ENCODE assay signal across 8 cellular contexts in genomic region chr9:6015278-6016157, GRCh38. TPM values are rescaled to one million over a fixed set of nuclear protein-coding genes. Genes with fewer than 3 reads are reported as not detected.
DNase-seq lines count a peak whose midpoint lies in the region; ATAC-seq, FAIRE-seq and TF ChIP-seq lines count a peak whose summit lies in the region.

RANBP6 (minus strand) TSS chr9:6015624; CDS start chr9:6015607, 17 bp downstream.

- H3K4me3 ChIP-seq in heart right ventricle (peak within 1 kb of the TSS; percentile 61 to 91 (median 73)), upper lobe of left lung (peak within 1 kb of the TSS; percentile 69 to 84 (median 82))

- no peak for TF ChIP-seq EP300 in upper lobe of left lung (IDR thresholded peaks at IDR 0.05)

- H3K27ac ChIP-seq in heart right ventricle (peak within 1 kb of the TSS in 9 of 10 donors; percentile 77 to 94 (median 82)), upper lobe of left lung (peak within 1 kb of the TSS; percentile 86 to 91 (median 89))

- peak; percentile 72 for DNase-seq in GM12892 (ENCODE audit: insufficient read length)
- peak; percentile 92 for DNase-seq in NCI-H146 (lab: John Stamatoyannopoulos, UW)
- peak; percentile 80 for DNase-seq in amniotic epithelial cell (ENCODE audit: low read depth)
- DNase-seq in heart right ventricle = peak; percentile 91
- DNase-seq in posterior vena cava (ENCODE audit: low spot score) = peak; percentile 98
- peak; percentile 94 to 98 for DNase-seq in upper lobe of left lung

- H3K27me3 ChIP-seq in heart right ventricle = no peaks in the 10 kb centered on the region
- H3K27me3 ChIP-seq in upper lobe of left lung = no peaks in the 10 kb centered on the region

- peak; percentile 99 for FAIRE-seq in GM12892 (lab: Jason Lieb, UNC)

- H3K36me3 ChIP-seq in heart right ventricle = peaks cover 0 to 40% (median 0%) of the 10 kb centered on the region in 9 donors
- peaks cover 0 to 12% (median 7%) of the 10 kb centered on the region in 4 donors for H3K36me3 ChIP-seq in upper lobe of left lung

- ATAC-seq in HG02763 (IDR thresholded peaks at IDR 0.05; ENCODE audit: unreplicated experiment) (peak; percentile 98), heart right ventricle (peak; percentile 99 to 100 (median 100)), upper lobe of left lung (ENCODE audit: low FRiP score in 2 of 2) (peak; percentile 98 to 100)

- intact Hi-C loops in T-helper 1 cell treated with Interleukin-12 subunit alpha and Interleukin-12 subunit beta and Interleukin-4 antibody, amounts not matched to agents 30 ng/mL and 1 ng/mL, for 36 hours (cut with micrococcal nuclease) = loop anchor here (1.0 to 2.0 kb wide), 12 partner anchors 8 to 1336 kb away; partner anchors contain the start of genes CDC37L1, KDM4C and UHRF2
- intact Hi-C loops in heart right ventricle (cut with DNase I) (loop anchor here in 1 of 10 donors (5.0 kb wide), 1 partner anchor 68 kb away; no protein-coding TSS in a partner anchor), posterior vena cava (cut with DNase I) (no loop called here)

- H3K9me3 ChIP-seq in heart right ventricle (no peaks in the 10 kb centered on the region), upper lobe of left lung (no peaks in the 10 kb centered on the region)

- peak; percentile 79 for TF ChIP-seq POLR2A in GM12892 (IDR thresholded peaks at IDR 0.05; ENCODE audit: low read depth, low read length)
- peak in 3 of 4 donors; percentile 53 to 80 (median 70) for TF ChIP-seq POLR2A in upper lobe of left lung (IDR thresholded peaks at IDR 0.05)

- peaks cover 0 to 50% (median 42%) of the 10 kb centered on the region in 9 donors for H3K4me1 ChIP-seq in heart right ventricle
- peaks cover 12 to 39% (median 19%) of the 10 kb centered on the region in 4 donors for H3K4me1 ChIP-seq in upper lobe of left lung

- WGBS in heart right ventricle, 2 donors = 8 to 9% methylated on average over 43 of the region's 43 CpGs
- 6 to 16% methylated on average over 18 to 42 of the region's 43 CpGs for WGBS in upper lobe of left lung, 2 donors

- TF ChIP-seq CTCF in heart right ventricle (IDR thresholded peaks at IDR 0.05) = no peak
- no peak for TF ChIP-seq CTCF in upper lobe of left lung (IDR thresholded peaks at IDR 0.05)

RNA-seq across cellular contexts. Expression of gene RANBP6, which starts in this region (rescaled TPM):
- 16.8 TPM for polyA plus RNA-seq in GM12892 (2012; ENCODE audit: missing spikeins)
- total RNA-seq in T-helper 1 cell treated with Interleukin-12 subunit alpha and Interleukin-12 subunit beta and Interleukin-4 antibody, amounts not matched to agents 30 ng/mL and 1 ng/mL, for 36 hours = 22.4 and 22.8 TPM in 2 replicates
- total RNA-seq in heart right ventricle (10 to 100 TPM; 21.5 to 36.2 (median 26.8) TPM), posterior vena cava (10 to 100 TPM; 14.0 to 15.9 TPM), upper lobe of left lung (10 to 100 TPM in 4 of 6 donors, 1 to 10 TPM in 2; 6.4 to 19.8 (median 12.6) TPM)
- 10 to 100 TPM in 1 of 2 donors, 1 to 10 TPM in 1; 8.7 to 12.9 TPM for polyA plus RNA-seq in heart right ventricle

Comparison
In these comparisons a context has a peak if more than half of its experiments do, and no peak if none do; other contexts are left out.
1. Peak in every context shown above with its lines: DNase-seq, ATAC-seq, H3K4me3 ChIP-seq and H3K27ac ChIP-seq.